17 cellular contexts compared by ENCODE assay signal in genomic region chr6:44048277-44048676, GRCh38.
DNase-seq lines count a peak whose midpoint lies in the region; ATAC-seq and TF ChIP-seq lines count a peak whose summit lies in the region.
"Had no signal": no experiment of that assay in that cellular context is flagged by ENCODE, and none has a peak within 500 bp of the region (broad histone marks: within the 10 kb centered on the region; RNA-seq: fewer than 3 reads in every experiment).

No MANE protein-coding gene starts in this region.

- H3K9me3 ChIP-seq in PC-9 (ENCODE audit: insufficient read depth, low read depth) (no peaks in the 10 kb centered on the region), mesenchymal stem cell (ENCODE audit: control insufficient read depth, low read length) (no peaks in the 10 kb centered on the region), transverse colon (no peaks in the 10 kb centered on the region)

- no peak for TF ChIP-seq POLR2A in transverse colon (IDR thresholded peaks at IDR 0.05)

- H2BK120ac ChIP-seq in mesenchymal stem cell (ENCODE audit: low read depth, low read length): no peak overlapping the region

- no peak overlapping the region for H2AFZ ChIP-seq in PC-9
- no peak overlapping the region for H2AFZ ChIP-seq in mesenchymal stem cell (ENCODE audit: low read depth, low read length)

- ATAC-seq in Right ventricle myocardium inferior: no peak
- no peak for ATAC-seq in left ventricle myocardium superior
- no peak for ATAC-seq in GM21360 (IDR thresholded peaks at IDR 0.05; ENCODE audit: unreplicated experiment)
- no peak for ATAC-seq in GM18861 (IDR thresholded peaks at IDR 0.05; ENCODE audit: unreplicated experiment)

- peak overlapping the region; percentile 10 to 81 for H3K4ac ChIP-seq in mesenchymal stem cell (ENCODE audit: low read depth in 1 of 2, low read length in 2 of 2)

- H4K8ac ChIP-seq in mesenchymal stem cell (ENCODE audit: low read length): no peak overlapping the region

- in situ Hi-C loops in transverse colon (cut with MboI; ENCODE audit: low pct_ligation_motif_present in 1 of 4, low pct_unique_long_range_greater_than_20kb in 1 of 4, low sequenced_read_pairs in 3 of 4): no loop called here

- H3K36me3 ChIP-seq in PC-9 (ENCODE audit: low read depth) (no peaks in the 10 kb centered on the region), mesenchymal stem cell (ENCODE audit: control insufficient read depth in 1 of 2, insufficient read depth in 2 of 2, low read depth in 1 of 2, low read length in 2 of 2) (no peaks in the 10 kb centered on the region), transverse colon (no peaks in the 10 kb centered on the region)

- POLR2A ChIA-PET in PC-9 (lab: Charles Lee; ENCODE audit: unreplicated experiment): no interaction called here

- no peak overlapping the region for H3K23ac ChIP-seq in mesenchymal stem cell (ENCODE audit: low read length in 2 of 2)

- H3K9me2 ChIP-seq in PC-9 (ENCODE audit: insufficient read depth): no peaks in the 10 kb centered on the region

- intact Hi-C loops in Right ventricle myocardium inferior (cut with DNase I): loop anchor here (5.0 kb wide), 1 partner anchor 36 kb away; no protein-coding TSS in a partner anchor
- intact Hi-C loops in left ventricle myocardium superior (cut with micrococcal nuclease): no loop called here
- intact Hi-C loops in PC-9 (cut with micrococcal nuclease; ENCODE audit: unreplicated experiment): no loop called here
- intact Hi-C loops in transverse colon (cut with DNase I; ENCODE audit: low total_unique reads): no loop called here

- WGBS in mesenchymal stem cell: 97% methylated on average over 6 of the region's 6 CpGs
- 85 to 100% methylated on average over 3 to 6 of the region's 6 CpGs for WGBS in transverse colon (ENCODE audit: low coverage in 1 of 2), 2 donors

- peak; percentile 2 for DNase-seq in Right ventricle myocardium inferior (ENCODE audit: missing footprints)
- no peak for DNase-seq in left ventricle myocardium superior
- DNase-seq in PC-9: no peak
- DNase-seq in mesenchymal stem cell: no peak
- no peak for DNase-seq in transverse colon
- no peak for DNase-seq in NCI-H1105 (lab: John Stamatoyannopoulos, UW)
- DNase-seq: C1 segment of cervical spinal cord, DMS79 treated with DMSO at 0.1 percent for 48 hours, GOT3, NCI-H1436, NCI-H2029, NCI-H2171, NCI-H446, OCI-M1 had no signal

- no peak overlapping the region for H2AK5ac ChIP-seq in mesenchymal stem cell (ENCODE audit: low read length, severe bottlenecking)

- H3K79me2 ChIP-seq in PC-9 (ENCODE audit: low read depth): 0 out of 2 replicates have a peak, but pooled peaks cover 7% of the 10 kb centered on the region

- BruUV-seq in PC-9 (replicated peaks; lab: Mats Ljungman, UMichigan): no TSS peak

- peak overlapping the region; percentile 5 for H4K91ac ChIP-seq in mesenchymal stem cell (ENCODE audit: low read length)

- no peak overlapping the region for H2BK5ac ChIP-seq in mesenchymal stem cell (ENCODE audit: low read depth, low read length, poor library complexity, severe bottlenecking)

- TF ChIP-seq EP300 in transverse colon (IDR thresholded peaks at IDR 0.05; ENCODE audit: low read depth): no peak

- no peaks in the 10 kb centered on the region for H3K79me1 ChIP-seq in mesenchymal stem cell (replicated peaks; ENCODE audit: low read length, poor library complexity, severe bottlenecking)

- H3K27ac ChIP-seq in PC-9 (0 out of 2 replicates have a peak overlapping the region, but pooled peaks have one; percentile 96), mesenchymal stem cell (ENCODE audit: low read length, poor library complexity, severe bottlenecking) (no peak overlapping the region), transverse colon (peak overlapping the region; percentile 5 to 76 (median 62))
- H3K27ac ChIP-seq: SK-N-MC had no signal

- no peak overlapping the region for H2BK15ac ChIP-seq in mesenchymal stem cell (ENCODE audit: low read depth, poor library complexity, severe bottlenecking)

- peak overlapping the region; percentile 62; the same call in 1 of the 2 replicates for H3K4me2 ChIP-seq in PC-9
- H3K4me2 ChIP-seq in mesenchymal stem cell (ENCODE audit: low read length, poor library complexity, severe bottlenecking): no peak overlapping the region

- peak overlapping the region in 1 of 2 experiments; percentile 49 for H3K14ac ChIP-seq in mesenchymal stem cell (ENCODE audit: low read length in 2 of 2)

- no peak overlapping the region for H3K4me3 ChIP-seq in PC-9
- H3K4me3 ChIP-seq in mesenchymal stem cell (ENCODE audit: insufficient read depth in 1 of 2, low read depth in 1 of 2, low read length in 2 of 2): no peak overlapping the region
- no peak overlapping the region for H3K4me3 ChIP-seq in transverse colon
- H3K4me3 ChIP-seq: SK-N-MC had no signal

- no peak overlapping the region for H3K9ac ChIP-seq in mesenchymal stem cell (ENCODE audit: low read length)

- peak overlapping the region; percentile 14 to 83 for H2BK12ac ChIP-seq in mesenchymal stem cell (ENCODE audit: low read length in 2 of 2)

- TF ChIP-seq CTCF in PC-9 (conservative IDR thresholded peaks at IDR 0.05) (no peak), transverse colon (IDR thresholded peaks at IDR 0.05) (no peak)

- no peaks in the 10 kb centered on the region for H3K27me3 ChIP-seq in PC-9 (ENCODE audit: insufficient read depth, low read depth)
- no peaks in the 10 kb centered on the region for H3K27me3 ChIP-seq in mesenchymal stem cell (ENCODE audit: control insufficient read depth in 1 of 2, insufficient read depth in 1 of 2, low read length in 2 of 2)
- no peaks in the 10 kb centered on the region for H3K27me3 ChIP-seq in transverse colon

- H3K18ac ChIP-seq in mesenchymal stem cell (ENCODE audit: low read depth in 1 of 2, low read length in 2 of 2): peak overlapping the region in 1 of 2 experiments; percentile 67

- peaks cover 84% of the 10 kb centered on the region for H3K4me1 ChIP-seq in PC-9 (replicated peaks; ENCODE audit: insufficient read depth)
- H3K4me1 ChIP-seq in mesenchymal stem cell (ENCODE audit: control insufficient read depth, insufficient read depth, low read depth, low read length): peaks cover 37% of the 10 kb centered on the region
- peaks cover 8 to 43% (median 33%) of the 10 kb centered on the region in 4 donors for H3K4me1 ChIP-seq in transverse colon

- no peaks in the 10 kb centered on the region for H4K20me1 ChIP-seq in PC-9 (ENCODE audit: insufficient read depth)

- peaks cover 73% of the 10 kb centered on the region for H3F3A ChIP-seq in PC-9 (ENCODE audit: insufficient read depth, low read depth)

- CTCF ChIA-PET in PC-9 (lab: Charles Lee): no interaction called here
